In the genomic region with DNA sequence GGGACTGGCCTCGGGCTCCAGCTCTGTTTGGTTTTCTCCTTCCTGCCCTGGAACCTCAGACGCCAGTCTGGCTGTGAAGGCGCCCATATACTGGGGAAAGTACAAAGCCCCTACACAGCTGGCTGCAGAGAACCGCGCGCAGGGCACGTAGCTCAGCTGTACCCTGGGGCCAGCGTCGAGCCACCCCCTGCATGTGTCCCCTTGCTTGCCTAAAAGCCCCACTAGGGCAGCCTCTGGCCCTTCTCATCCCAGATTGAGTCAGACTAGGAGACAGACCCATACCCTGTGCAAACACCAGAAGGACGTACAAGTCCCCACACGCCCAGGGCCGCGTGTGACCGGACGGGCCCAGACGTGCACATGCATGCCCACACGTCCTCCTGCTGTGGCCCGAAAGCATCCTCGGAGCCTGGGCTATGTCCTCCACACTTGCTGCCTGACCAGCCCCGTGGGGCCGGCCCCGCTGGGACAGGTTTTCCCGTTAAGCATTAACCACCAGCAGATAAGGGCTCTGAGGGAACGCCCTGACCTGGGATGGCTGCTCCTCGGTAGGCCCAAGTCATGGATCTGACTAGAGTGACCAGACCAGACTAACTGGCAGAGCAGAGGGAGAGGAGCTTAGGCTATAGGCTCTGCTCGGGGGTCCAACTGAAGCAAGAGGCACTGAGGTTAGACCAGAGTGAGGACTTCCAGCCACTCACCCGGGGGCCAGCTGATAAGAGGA, we compare ENCODE assay signal across 2 cellular contexts.
TF ChIP-seq lines count a peak whose summit lies in the region.

No MANE protein-coding gene starts in this region.

TF ChIP-seq in SK-N-SH, 30 proteins besides CTCF, POLR2A, EP300 and RAD21 (continued from another document):
- TF ChIP-seq, protein P1, sequence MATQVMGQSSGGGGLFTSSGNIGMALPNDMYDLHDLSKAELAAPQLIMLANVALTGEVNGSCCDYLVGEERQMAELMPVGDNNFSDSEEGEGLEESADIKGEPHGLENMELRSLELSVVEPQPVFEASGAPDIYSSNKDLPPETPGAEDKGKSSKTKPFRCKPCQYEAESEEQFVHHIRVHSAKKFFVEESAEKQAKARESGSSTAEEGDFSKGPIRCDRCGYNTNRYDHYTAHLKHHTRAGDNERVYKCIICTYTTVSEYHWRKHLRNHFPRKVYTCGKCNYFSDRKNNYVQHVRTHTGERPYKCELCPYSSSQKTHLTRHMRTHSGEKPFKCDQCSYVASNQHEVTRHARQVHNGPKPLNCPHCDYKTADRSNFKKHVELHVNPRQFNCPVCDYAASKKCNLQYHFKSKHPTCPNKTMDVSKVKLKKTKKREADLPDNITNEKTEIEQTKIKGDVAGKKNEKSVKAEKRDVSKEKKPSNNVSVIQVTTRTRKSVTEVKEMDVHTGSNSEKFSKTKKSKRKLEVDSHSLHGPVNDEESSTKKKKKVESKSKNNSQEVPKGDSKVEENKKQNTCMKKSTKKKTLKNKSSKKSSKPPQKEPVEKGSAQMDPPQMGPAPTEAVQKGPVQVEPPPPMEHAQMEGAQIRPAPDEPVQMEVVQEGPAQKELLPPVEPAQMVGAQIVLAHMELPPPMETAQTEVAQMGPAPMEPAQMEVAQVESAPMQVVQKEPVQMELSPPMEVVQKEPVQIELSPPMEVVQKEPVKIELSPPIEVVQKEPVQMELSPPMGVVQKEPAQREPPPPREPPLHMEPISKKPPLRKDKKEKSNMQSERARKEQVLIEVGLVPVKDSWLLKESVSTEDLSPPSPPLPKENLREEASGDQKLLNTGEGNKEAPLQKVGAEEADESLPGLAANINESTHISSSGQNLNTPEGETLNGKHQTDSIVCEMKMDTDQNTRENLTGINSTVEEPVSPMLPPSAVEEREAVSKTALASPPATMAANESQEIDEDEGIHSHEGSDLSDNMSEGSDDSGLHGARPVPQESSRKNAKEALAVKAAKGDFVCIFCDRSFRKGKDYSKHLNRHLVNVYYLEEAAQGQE (IDR thresholded peaks at IDR 0.05; ENCODE audit: low read depth, low read length), result no peak
- TF ChIP-seq NFIC (IDR thresholded peaks at IDR 0.05; ENCODE audit: borderline replicate concordance) (no peak), RFX5 (IDR thresholded peaks at IDR 0.05; ENCODE audit: low read length) (no peak)
- TF ChIP-seq, protein P2, sequence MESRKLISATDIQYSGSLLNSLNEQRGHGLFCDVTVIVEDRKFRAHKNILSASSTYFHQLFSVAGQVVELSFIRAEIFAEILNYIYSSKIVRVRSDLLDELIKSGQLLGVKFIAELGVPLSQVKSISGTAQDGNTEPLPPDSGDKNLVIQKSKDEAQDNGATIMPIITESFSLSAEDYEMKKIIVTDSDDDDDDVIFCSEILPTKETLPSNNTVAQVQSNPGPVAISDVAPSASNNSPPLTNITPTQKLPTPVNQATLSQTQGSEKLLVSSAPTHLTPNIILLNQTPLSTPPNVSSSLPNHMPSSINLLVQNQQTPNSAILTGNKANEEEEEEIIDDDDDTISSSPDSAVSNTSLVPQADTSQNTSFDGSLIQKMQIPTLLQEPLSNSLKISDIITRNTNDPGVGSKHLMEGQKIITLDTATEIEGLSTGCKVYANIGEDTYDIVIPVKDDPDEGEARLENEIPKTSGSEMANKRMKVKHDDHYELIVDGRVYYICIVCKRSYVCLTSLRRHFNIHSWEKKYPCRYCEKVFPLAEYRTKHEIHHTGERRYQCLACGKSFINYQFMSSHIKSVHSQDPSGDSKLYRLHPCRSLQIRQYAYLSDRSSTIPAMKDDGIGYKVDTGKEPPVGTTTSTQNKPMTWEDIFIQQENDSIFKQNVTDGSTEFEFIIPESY (IDR thresholded peaks at IDR 0.05; ENCODE audit: borderline replicate concordance, low read depth), result no peak
- TF ChIP-seq, protein P3, sequence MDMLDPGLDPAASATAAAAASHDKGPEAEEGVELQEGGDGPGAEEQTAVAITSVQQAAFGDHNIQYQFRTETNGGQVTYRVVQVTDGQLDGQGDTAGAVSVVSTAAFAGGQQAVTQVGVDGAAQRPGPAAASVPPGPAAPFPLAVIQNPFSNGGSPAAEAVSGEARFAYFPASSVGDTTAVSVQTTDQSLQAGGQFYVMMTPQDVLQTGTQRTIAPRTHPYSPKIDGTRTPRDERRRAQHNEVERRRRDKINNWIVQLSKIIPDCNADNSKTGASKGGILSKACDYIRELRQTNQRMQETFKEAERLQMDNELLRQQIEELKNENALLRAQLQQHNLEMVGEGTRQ (IDR thresholded peaks at IDR 0.05; ENCODE audit: borderline replicate concordance, low read depth, low read length), result no peak

TF ChIP-seq in SK-N-SH treated with all-trans-retinoic acid at 6 μM for 48 hours, 23 proteins besides CTCF, POLR2A, EP300 and RAD21 (continued from another document):
- TF ChIP-seq PPARA (CRISPR knock-in tag; IDR thresholded peaks at IDR 0.05; ENCODE audit: borderline replicate concordance) (no peak), GLIS3 (CRISPR knock-in tag; IDR thresholded peaks at IDR 0.05) (no peak)
TF ChIP-seq in SK-N-SH treated with all-trans-retinoic acid at 6 μM for 48 hours: peak in this region for 0.
